2 cellular contexts compared by ENCODE assay signal in genomic region chr15:52762621-52763020, GRCh38.
TF ChIP-seq lines count a peak whose summit lies in the region.

No MANE protein-coding gene starts in this region.

TF ChIP-seq in liver, 16 proteins besides CTCF, POLR2A, EP300 and RAD21:
- TF ChIP-seq REST (IDR thresholded peaks at IDR 0.05) (peak; percentile 13), NR2F2 (IDR thresholded peaks at IDR 0.05) (no peak), YY1 (IDR thresholded peaks at IDR 0.05) (no peak)

TF ChIP-seq in HepG2, 621 proteins besides CTCF, POLR2A, EP300 and RAD21:
- TF ChIP-seq ZNF407 (CRISPR knock-in tag; IDR thresholded peaks at IDR 0.05; ENCODE audit: not compliant biosample characterization) (no peak), ZNF557 (CRISPR knock-in tag; IDR thresholded peaks at IDR 0.05) (no peak), POLR2G (IDR thresholded peaks at IDR 0.05; ENCODE audit: low read depth, low read length) (no peak), TBX3 (IDR thresholded peaks at IDR 0.05; ENCODE audit: borderline replicate concordance) (no peak), ZSCAN12 (CRISPR knock-in tag; IDR thresholded peaks at IDR 0.05) (no peak), MXD4 (CRISPR knock-in tag; IDR thresholded peaks at IDR 0.05) (no peak), KDM6A (CRISPR knock-in tag; IDR thresholded peaks at IDR 0.05; ENCODE audit: low read depth) (no peak), HNRNPK (IDR thresholded peaks at IDR 0.05; ENCODE audit: low read depth, low read length, poor library complexity, severe bottlenecking) (no peak), ZNF207 (IDR thresholded peaks at IDR 0.05; ENCODE audit: borderline replicate concordance) (no peak), ARID3A (IDR thresholded peaks at IDR 0.05; ENCODE audit: low read depth, low read length) (no peak), DNMT3B (CRISPR knock-in tag; conservative IDR thresholded peaks at IDR 0.05) (no peak)
TF ChIP-seq in HepG2: peak in this region for 0.
